ENCODE assay signal across 11 cellular contexts in genomic region chr16:27286446-27286845, GRCh38. TPM values are rescaled to one million over a fixed set of nuclear protein-coding genes. Genes with fewer than 3 reads are reported as not detected.
A peak's percentile ranks its signal among the peaks of the same experiment; 100 is the strongest.
DNase-seq lines count a peak whose midpoint lies in the region; ATAC-seq and TF ChIP-seq lines count a peak whose summit lies in the region.
"Had no signal": no experiment of that assay in that cellular context is flagged by ENCODE, and none has a peak within 500 bp of the region (broad histone marks: within the 10 kb centered on the region; RNA-seq: fewer than 3 reads in every experiment).

No MANE protein-coding gene starts in this region.

- no peak for TF ChIP-seq EP300 in upper lobe of left lung (IDR thresholded peaks at IDR 0.05)

- H3K27ac Mint-ChIP-seq in activated CD4-positive, alpha-beta T cell treated with anti-CD3 and anti-CD28 coated beads, Interleukin-2, amount 10 ng/mL, durations not matched to agents 24 days and 14 days, result peak overlapping the region; percentile 84

- intact Hi-C loops in activated CD4-positive, alpha-beta T cell treated with anti-CD3 and anti-CD28 coated beads, Interleukin-2, amount 10 ng/mL, durations not matched to agents 24 days and 14 days (cut with micrococcal nuclease), result no loop called here

- no peak overlapping the region for H3K4me3 Mint-ChIP-seq in activated CD4-positive, alpha-beta T cell treated with anti-CD3 and anti-CD28 coated beads, Interleukin-2, amount 10 ng/mL, durations not matched to agents 24 days and 14 days

- H3K27ac ChIP-seq in upper lobe of left lung, result peak overlapping the region; percentile 32 to 77 (median 41)
- H3K27ac ChIP-seq: C4-2B had no signal

- no peaks in the 10 kb centered on the region for H3K27me3 ChIP-seq in upper lobe of left lung

- no peaks in the 10 kb centered on the region for H3K27me3 Mint-ChIP-seq in activated CD4-positive, alpha-beta T cell treated with anti-CD3 and anti-CD28 coated beads, Interleukin-2, amount 10 ng/mL, durations not matched to agents 24 days and 14 days
- H3K27me3 Mint-ChIP-seq: naive B cell had no signal

- peaks cover 0 to 7% (median 2%) of the 10 kb centered on the region in 4 donors for H3K4me1 ChIP-seq in upper lobe of left lung

- TF ChIP-seq CTCF in astrocyte of the cerebellum (IDR thresholded peaks at IDR 0.05; ENCODE audit: low read depth, low read length, missing control alignments), result no peak
- TF ChIP-seq CTCF in upper lobe of left lung (IDR thresholded peaks at IDR 0.05), result no peak

- 50 to 68% methylated on average over 4 of the region's 4 CpGs for WGBS in upper lobe of left lung, 2 donors

- no peaks in the 10 kb centered on the region for H3K9me3 ChIP-seq in upper lobe of left lung

- H3K4me1 Mint-ChIP-seq in activated CD4-positive, alpha-beta T cell treated with anti-CD3 and anti-CD28 coated beads, Interleukin-2, amount 10 ng/mL, durations not matched to agents 24 days and 14 days, result peaks cover 77% of the 10 kb centered on the region

- no peaks in the 10 kb centered on the region for H3K36me3 ChIP-seq in upper lobe of left lung

- no peak for TF ChIP-seq POLR2A in upper lobe of left lung (IDR thresholded peaks at IDR 0.05)

- peak; percentile 70 to 88 for ATAC-seq in upper lobe of left lung (ENCODE audit: low FRiP score in 2 of 2)
- no peak for ATAC-seq in HG03378 (IDR thresholded peaks at IDR 0.05; ENCODE audit: unreplicated experiment)
- ATAC-seq in GM19328 (IDR thresholded peaks at IDR 0.05; ENCODE audit: unreplicated experiment), result no peak

- H3K36me3 Mint-ChIP-seq in activated CD4-positive, alpha-beta T cell treated with anti-CD3 and anti-CD28 coated beads, Interleukin-2, amount 10 ng/mL, durations not matched to agents 24 days and 14 days (ENCODE audit: low read depth), result peaks cover 28% of the 10 kb centered on the region
- H3K36me3 Mint-ChIP-seq: naive B cell had no signal

- no peak for DNase-seq in activated CD4-positive, alpha-beta T cell treated with anti-CD3 and anti-CD28 coated beads, Interleukin-2, amount 10 ng/mL, durations not matched to agents 24 days and 14 days
- no peak for DNase-seq in activated CD4-positive, alpha-beta T cell treated with anti-CD3 and anti-CD28 coated beads, Interleukin-2, amount 50 U/mL, for 48 hours
- peak; percentile 94 for DNase-seq in astrocyte of the cerebellum (ENCODE audit: low read depth)
- peak; percentile 95 for DNase-seq in iris pigment epithelial cell (ENCODE audit: low read depth)
- peak in 1 of 2 donors; percentile 32 for DNase-seq in upper lobe of left lung
- no peak for DNase-seq in NCI-H1694 treated with DMSO at 0.1 percent for 48 hours (lab: John Stamatoyannopoulos, UW)
- DNase-seq: naive B cell, NCI-H2227 treated with DMSO at 0.1 percent for 48 hours had no signal

- peaks cover 9% of the 10 kb centered on the region for H3K9me3 Mint-ChIP-seq in activated CD4-positive, alpha-beta T cell treated with anti-CD3 and anti-CD28 coated beads, Interleukin-2, amount 10 ng/mL, durations not matched to agents 24 days and 14 days

- in situ Hi-C loops in astrocyte of the cerebellum (cut with HindIII; ENCODE audit: low sequenced_read_pairs), result no loop called here

- H3K4me3 ChIP-seq in astrocyte of the cerebellum (ENCODE audit: low read depth, low read length) (no peak overlapping the region), upper lobe of left lung (no peak overlapping the region)

RNA-seq across cellular contexts. Expression of gene NSMCE1, which starts 17.9 kb away (rescaled TPM):
- total RNA-seq in activated CD4-positive, alpha-beta T cell treated with anti-CD3 and anti-CD28 coated beads, Interleukin-2, amount 10 ng/mL, durations not matched to agents 24 days and 14 days, result 143 and 149 TPM in 2 replicates
- total RNA-seq in upper lobe of left lung, result 10 to 100 TPM; 14.7 to 50.6 (median 31.0) TPM

RNA-seq across cellular contexts. Expression of gene IL4R, which starts 27.3 kb away (rescaled TPM):
- 345 and 375 TPM in 2 replicates for total RNA-seq in activated CD4-positive, alpha-beta T cell treated with anti-CD3 and anti-CD28 coated beads, Interleukin-2, amount 10 ng/mL, durations not matched to agents 24 days and 14 days
- 100 to 1,000 TPM in 5 of 6 donors, 10 to 100 TPM in 1; 87.0 to 202 (median 153) TPM for total RNA-seq in upper lobe of left lung

Comparison
In these comparisons a context has a peak if more than half of its experiments do, and no peak if none do; other contexts are left out.
1. DNase-seq: peak in astrocyte of the cerebellum (single experiment) and iris pigment epithelial cell (single experiment); none in activated CD4-positive, alpha-beta T cell treated with anti-CD3 and anti-CD28 coated beads, Interleukin-2, amount 10 ng/mL, durations not matched to agents 24 days and 14 days (single experiment), activated CD4-positive, alpha-beta T cell treated with anti-CD3 and anti-CD28 coated beads, Interleukin-2, amount 50 U/mL, for 48 hours (0 of 2) and NCI-H1694 treated with DMSO at 0.1 percent for 48 hours (single experiment).
2. ATAC-seq: peak in upper lobe of left lung (2 of 2); none in HG03378 (single experiment) and GM19328 (single experiment).